In the genomic region with DNA sequence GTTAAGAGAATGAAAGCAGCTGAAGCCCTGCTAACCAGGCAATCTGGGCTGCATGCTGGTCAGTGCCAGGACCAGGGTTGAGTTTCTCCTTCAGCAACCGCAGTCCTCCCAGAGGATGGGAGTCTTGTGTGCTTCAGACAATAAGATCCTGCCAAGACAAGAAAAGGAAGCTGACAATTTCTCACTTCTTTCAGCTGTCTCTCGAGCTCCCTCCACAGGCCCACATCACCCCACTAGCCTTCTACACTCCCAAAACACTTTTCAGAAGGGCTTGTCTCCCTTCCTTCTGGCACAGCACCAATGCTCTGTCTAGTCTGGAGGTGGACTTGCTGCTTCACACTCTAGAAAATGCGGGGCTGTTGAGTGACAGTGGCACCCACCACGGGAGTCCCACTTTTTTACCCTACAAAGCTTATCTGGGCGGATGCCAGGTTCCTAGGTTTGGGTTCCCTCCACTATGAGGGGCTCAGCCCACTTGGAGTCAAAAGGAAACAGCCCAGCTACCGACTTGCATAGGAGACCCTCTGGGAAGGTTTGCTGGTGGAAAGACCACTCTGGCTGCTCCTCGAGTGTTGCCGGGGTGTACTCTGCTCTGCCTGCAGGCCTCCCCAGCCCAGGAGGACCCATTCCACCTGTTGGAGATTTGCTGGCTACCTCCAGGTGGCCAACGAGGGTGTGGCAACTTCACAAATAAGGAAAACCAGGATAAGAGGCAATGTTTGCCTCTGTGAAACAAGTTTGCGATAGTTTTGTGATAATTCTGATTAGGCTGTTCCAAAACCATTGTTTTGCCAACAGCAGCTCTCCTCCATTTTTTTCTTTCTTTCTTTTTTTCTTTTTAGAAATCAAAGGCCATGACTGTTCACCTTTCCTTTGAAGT, we compare ENCODE assay signal across 8 cellular contexts.
A peak's percentile ranks its signal among the peaks of the same experiment; 100 is the strongest.
DNase-seq lines count a peak whose midpoint lies in the region; ATAC-seq lines count a peak whose summit lies in the region.

No MANE protein-coding gene starts in this region.

- ATAC-seq in HG02571 (IDR thresholded peaks at IDR 0.05; ENCODE audit: unreplicated experiment) (peak; percentile 58), HG02588 (IDR thresholded peaks at IDR 0.05; ENCODE audit: unreplicated experiment) (no peak)
- ATAC-seq in stimulated activated naive CD8-positive, alpha-beta T cell treated with anti-CD3 and anti-CD28 coated beads, Interleukin-15, amount 100 ng/mL, for 72 hours = peak; percentile 73

- H3K4me3 Mint-ChIP-seq in stimulated activated naive CD8-positive, alpha-beta T cell treated with anti-CD3 and anti-CD28 coated beads, Interleukin-15, amount 100 ng/mL, for 72 hours = no peak overlapping the region

- peaks cover 24% of the 10 kb centered on the region for H3K4me1 Mint-ChIP-seq in stimulated activated naive CD8-positive, alpha-beta T cell treated with anti-CD3 and anti-CD28 coated beads, Interleukin-15, amount 100 ng/mL, for 72 hours

- peaks cover 55% of the 10 kb centered on the region for H3K27me3 Mint-ChIP-seq in stimulated activated naive CD8-positive, alpha-beta T cell treated with anti-CD3 and anti-CD28 coated beads, Interleukin-15, amount 100 ng/mL, for 72 hours

- peak overlapping the region in 1 of 2 donors; percentile 13 for H3K27ac Mint-ChIP-seq in stimulated activated naive CD8-positive, alpha-beta T cell treated with anti-CD3 and anti-CD28 coated beads, Interleukin-15, amount 100 ng/mL, for 72 hours

- no peaks in the 10 kb centered on the region for H3K9me3 Mint-ChIP-seq in stimulated activated naive CD8-positive, alpha-beta T cell treated with anti-CD3 and anti-CD28 coated beads, Interleukin-15, amount 100 ng/mL, for 72 hours

- DNase-seq in DMS53 (lab: John Stamatoyannopoulos, UW) (peak; percentile 6), DMS53 treated with DMSO at 0.1 percent for 48 hours (lab: John Stamatoyannopoulos, UW; ENCODE audit: unreplicated experiment) (no peak), T follicular helper cell (ENCODE audit: low read depth) (peak; percentile 41), NCI-H1436 (lab: John Stamatoyannopoulos, UW) (no peak)
- peak; percentile 45 for DNase-seq in effector CD4-positive, alpha-beta T cell
- DNase-seq in stimulated activated naive CD8-positive, alpha-beta T cell treated with anti-CD3 and anti-CD28 coated beads, Interleukin-15, amount 100 ng/mL, for 72 hours = peak in 1 of 2 donors; percentile 33

Comparison
In these comparisons a context has a peak if more than half of its experiments do, and no peak if none do; other contexts are left out.
1. DNase-seq: peak in DMS53 (single experiment), T follicular helper cell (single experiment) and effector CD4-positive, alpha-beta T cell (single experiment); none in DMS53 treated with DMSO at 0.1 percent for 48 hours (single experiment) and NCI-H1436 (single experiment).